9 cellular contexts compared by ENCODE assay signal in the genomic region with DNA sequence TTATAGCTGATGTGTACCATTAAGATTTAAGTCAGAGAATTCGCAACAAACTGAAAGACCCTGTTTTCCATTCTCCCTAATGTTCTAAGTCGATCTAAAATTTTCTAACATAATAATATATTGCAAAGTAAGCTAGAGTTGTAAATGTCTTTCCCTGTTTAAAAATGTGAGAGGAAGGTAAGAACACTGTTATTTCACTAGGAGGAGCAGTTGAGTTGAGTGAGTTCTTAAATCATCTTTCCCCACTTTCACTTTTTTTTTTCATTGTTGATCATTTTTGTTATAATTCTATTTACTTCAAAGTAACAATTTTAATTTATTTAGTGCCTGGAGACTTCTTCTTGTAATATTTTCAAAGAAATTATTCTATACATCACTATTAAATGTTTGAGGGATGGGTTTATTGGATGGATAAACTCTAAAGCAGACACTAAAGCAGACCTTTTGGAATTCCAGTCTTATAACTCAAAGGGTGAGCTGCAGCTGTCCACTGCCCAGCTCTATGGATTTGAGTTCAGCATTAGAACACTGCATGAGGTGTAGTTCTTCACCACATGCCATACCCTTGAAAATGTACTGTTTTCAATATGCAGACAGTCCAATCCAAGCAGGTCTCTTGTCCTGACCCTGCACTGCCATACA.
DNase-seq lines count a peak whose midpoint lies in the region; ATAC-seq and TF ChIP-seq lines count a peak whose summit lies in the region.
"Had no signal": no experiment of that assay in that cellular context is flagged by ENCODE, and none has a peak within 500 bp of the region (broad histone marks: within the 10 kb centered on the region; RNA-seq: fewer than 3 reads in every experiment).

No MANE protein-coding gene starts in this region.

- H3K4me3 ChIP-seq in HL-60 (replicated peaks; ENCODE audit: insufficient read depth, low read length) (no peak overlapping the region), SU-DHL-6 (ENCODE audit: insufficient read depth, low read length, poor library complexity, severe bottlenecking) (no peak overlapping the region), hepatocyte (no peak overlapping the region)
- H3K4me3 ChIP-seq: SJCRH30 had no signal

- H3K4me2 ChIP-seq in SU-DHL-6 (ENCODE audit: low read depth, low read length, poor library complexity, severe bottlenecking), result no peak overlapping the region
- H3K4me2 ChIP-seq in hepatocyte, result no peak overlapping the region

- H3K9ac ChIP-seq in SU-DHL-6 (ENCODE audit: low read length), result no peak overlapping the region

- WGBS in hepatocyte (ENCODE audit: low lambda C conversion rate, missing lambda C conversion rate), result 54% methylated on average over 2 of the region's 2 CpGs

- peaks cover 31% of the 10 kb centered on the region; the same call in 1 of the 2 replicates for H3F3A ChIP-seq in SU-DHL-6 (ENCODE audit: insufficient read depth)

- H3K9me3 ChIP-seq in SU-DHL-6 (ENCODE audit: insufficient read depth, low read length) (no peaks in the 10 kb centered on the region), hepatocyte (ENCODE audit: low read depth) (no peaks in the 10 kb centered on the region)
- H3K9me3 ChIP-seq: SJCRH30 had no signal

- H3K9me2 ChIP-seq in SU-DHL-6 (replicated peaks; ENCODE audit: insufficient read depth, low read length), result no peaks in the 10 kb centered on the region
- H3K9me2 ChIP-seq in hepatocyte (replicated peaks; ENCODE audit: insufficient read depth), result no peaks in the 10 kb centered on the region

- H3K27ac ChIP-seq in HL-60 (replicated peaks), result no peak overlapping the region
- no peak overlapping the region for H3K27ac ChIP-seq in SU-DHL-6 (ENCODE audit: low read depth, low read length)
- no peak overlapping the region for H3K27ac ChIP-seq in hepatocyte
- H3K27ac ChIP-seq: SJCRH30 had no signal

- TF ChIP-seq CTCF in HL-60 (IDR thresholded peaks at IDR 0.05; ENCODE audit: insufficient read depth, low read length), result peak; percentile 23
- TF ChIP-seq CTCF in SU-DHL-6 (IDR thresholded peaks at IDR 0.05; ENCODE audit: insufficient read depth, low read length, poor library complexity, severe bottlenecking), result peak; percentile 51
- peak; percentile 64 for TF ChIP-seq CTCF in hepatocyte (IDR thresholded peaks at IDR 0.05; ENCODE audit: poor library complexity)

- H4K20me1 ChIP-seq in SU-DHL-6 (ENCODE audit: low read depth, low read length), result no peaks in the 10 kb centered on the region
- no peaks in the 10 kb centered on the region for H4K20me1 ChIP-seq in hepatocyte (ENCODE audit: insufficient read depth, poor library complexity, severe bottlenecking)

- no peaks in the 10 kb centered on the region for H3K36me3 ChIP-seq in SU-DHL-6 (ENCODE audit: low read length)
- no peaks in the 10 kb centered on the region for H3K36me3 ChIP-seq in hepatocyte (replicated peaks; ENCODE audit: insufficient read depth, low read depth)
- H3K36me3 ChIP-seq: SJCRH30 had no signal

- H2AFZ ChIP-seq in SU-DHL-6 (ENCODE audit: low read depth, low read length, severe bottlenecking), result no peak overlapping the region
- H2AFZ ChIP-seq in hepatocyte, result no peak overlapping the region

- no peaks in the 10 kb centered on the region for H3K4me1 ChIP-seq in hepatocyte (ENCODE audit: insufficient read depth)

- H3K27me3 ChIP-seq in HL-60 (ENCODE audit: insufficient read depth, poor library complexity, severe bottlenecking), result no peaks in the 10 kb centered on the region
- no peaks in the 10 kb centered on the region for H3K27me3 ChIP-seq in SU-DHL-6 (ENCODE audit: low read length)
- no peaks in the 10 kb centered on the region for H3K27me3 ChIP-seq in hepatocyte
- H3K27me3 ChIP-seq: SJCRH30 had no signal

- DNase-seq in EH (ENCODE audit: low read depth), result peak; percentile 47
- DNase-seq in HL-60 (ENCODE audit: low read depth in 1 of 2, low spot score in 1 of 2), result no peak
- DNase-seq in hepatocyte (ENCODE audit: low spot score), result peak; percentile 22
- no peak for DNase-seq in cerebellar nuclear complex (lab: John Stamatoyannopoulos, UW)
- no peak for DNase-seq in activated T-cell treated with anti-CD3 and anti-CD28 coated beads, Interleukin-2, amount 50 U/mL, for 1 hour

- H3K79me2 ChIP-seq in SU-DHL-6 (ENCODE audit: insufficient read depth, low read length) (no peaks in the 10 kb centered on the region), hepatocyte (no peaks in the 10 kb centered on the region)

- ATAC-seq in esophagus mucosa (no peak), GM21381 (IDR thresholded peaks at IDR 0.05; ENCODE audit: unreplicated experiment) (no peak)

Comparison
In these comparisons a context has a peak if more than half of its experiments do, and no peak if none do; other contexts are left out.
1. DNase-seq: peak in EH (single experiment) and hepatocyte (single experiment); none in HL-60 (0 of 2), cerebellar nuclear complex (0 of 2) and activated T-cell treated with anti-CD3 and anti-CD28 coated beads, Interleukin-2, amount 50 U/mL, for 1 hour (single experiment).
2. Peak in every context shown above with its lines, with median percentiles within 50 percentile points of each other: CTCF ChIP-seq.